In genomic region chr2:238903141-238903540, GRCh38 we compare ENCODE assay signal across 20 cellular contexts.
"Had no signal": no experiment of that assay in that cellular context is flagged by ENCODE, and none has a peak within 500 bp of the region (broad histone marks: within the 10 kb centered on the region; RNA-seq: fewer than 3 reads in every experiment).

No MANE protein-coding gene starts in this region.

- H3K27me3 ChIP-seq: SJSA1 had no signal

- H3K4me3 ChIP-seq: SJSA1, SK-N-MC had no signal

- H3K27ac ChIP-seq: SJSA1, SK-N-MC had no signal

- DNase-seq: KBM-7, MV-4-11, NCI-H1048, NCI-H1105, NCI-H1417, NCI-H1436 treated with DMSO at 0.1 percent for 48 hours, NCI-H1694, NCI-H187 treated with DMSO at 0.1 percent for 48 hours, NCI-H2029 treated with DMSO at 0.1 percent for 48 hours, NCI-H2171 treated with DMSO at 0.1 percent for 48 hours, NCI-H345, NCI-H446 treated with DMSO at 0.1 percent for 48 hours, NCI-H510A treated with DMSO at 0.1 percent for 48 hours, NCI-H526, NCI-H774, Right ventricle myocardium superior, RPMI8226, SIG-M5 had no signal
